21 cellular contexts compared by ENCODE assay signal in genomic region chr14:90628825-90629224, GRCh38.
A peak's percentile ranks its signal among the peaks of the same experiment; 100 is the strongest.
DNase-seq lines count a peak whose midpoint lies in the region; ATAC-seq and TF ChIP-seq lines count a peak whose summit lies in the region.
"Had no signal": no experiment of that assay in that cellular context is flagged by ENCODE, and none has a peak within 500 bp of the region (broad histone marks: within the 10 kb centered on the region; RNA-seq: fewer than 3 reads in every experiment).

No MANE protein-coding gene starts in this region.

- intact Hi-C loops in Right ventricle myocardium inferior (cut with DNase I) (loop anchor here (5.0 kb wide), 1 partner anchor 68 kb away; no protein-coding TSS in a partner anchor), cardiac septum (cut with DNase I) (no loop called here), Right ventricle myocardium superior (cut with DNase I) (no loop called here)

- peaks cover 12% of the 10 kb centered on the region for H3K36me3 ChIP-seq in neutrophil
- H3K36me3 ChIP-seq: uterus had no signal

- H3K27me3 ChIP-seq in neutrophil, result no peaks in the 10 kb centered on the region
- H3K27me3 ChIP-seq: uterus had no signal

- H3K4me1 ChIP-seq in neutrophil (ENCODE audit: control insufficient read depth in 1 of 2, insufficient read depth in 1 of 2, low read depth in 1 of 2, low read length in 1 of 2), result peaks cover 37 to 41% of the 10 kb centered on the region in 2 experiments
- H3K4me1 ChIP-seq: uterus had no signal

- H3K27ac ChIP-seq in neutrophil, result peak overlapping the region; percentile 14
- H3K27ac ChIP-seq: A549, C4-2B, uterus had no signal

- no peak overlapping the region for H3K4me3 ChIP-seq in neutrophil (ENCODE audit: low read depth in 1 of 2, low read length in 1 of 2)
- H3K4me3 ChIP-seq: A549, uterus had no signal

- ATAC-seq in Right ventricle myocardium inferior (peak; percentile 62), Right ventricle myocardium superior (ENCODE audit: poor library complexity) (peak; percentile 58), HG02973 (IDR thresholded peaks at IDR 0.05; ENCODE audit: unreplicated experiment) (no peak), HG03045 (IDR thresholded peaks at IDR 0.05; ENCODE audit: unreplicated experiment) (no peak)
- ATAC-seq: A549; activated CD4-positive, CD25-positive, alpha-beta regulatory T cell treated with anti-CD3 and anti-CD28 coated beads, Interleukin-2, amount 50 U/mL, for 24 hours; HCT116 had no signal

- TF ChIP-seq CTCF in neutrophil (IDR thresholded peaks at IDR 0.05), result no peak

- DNase-seq in Right ventricle myocardium inferior (ENCODE audit: missing footprints), result no peak
- no peak for DNase-seq in cardiac septum (ENCODE audit: low spot score)
- DNase-seq in Right ventricle myocardium superior, result peak; percentile 61
- no peak for DNase-seq in GM19240 (ENCODE audit: insufficient read length, low spot score)
- no peak for DNase-seq in HCEC 1CT
- DNase-seq: activated CD8-positive, alpha-beta memory T cell treated with anti-CD3 and anti-CD28 coated beads for 24 hours; activated naive CD8-positive, alpha-beta T cell treated with anti-CD3 and anti-CD28 coated beads for 36 hours; activated T-cell treated with anti-CD3 and anti-CD28 coated beads, Interleukin-2, amount 50 U/mL, for 48 hours; NCI-H1436; NCI-H774; occipital lobe; PC-3; stimulated activated CD4-positive, alpha-beta T cell treated with anti-CD3 and anti-CD28 coated beads, Interleukin-1b, Interleukin-23, amount 100 ng/mL, for 48 hours; uterus had no signal

- H3K9me3 ChIP-seq in neutrophil, result no peaks in the 10 kb centered on the region
- H3K9me3 ChIP-seq: A549, uterus had no signal

Comparison
In these comparisons a context has a peak if more than half of its experiments do, and no peak if none do; other contexts are left out.
1. ATAC-seq: peak in Right ventricle myocardium inferior (single experiment) and Right ventricle myocardium superior (single experiment); none in HG02973 (single experiment) and HG03045 (single experiment).